ENCODE assay signal across 10 cellular contexts in genomic region chr1:116754203-116754977, GRCh38. TPM values are rescaled to one million over a fixed set of nuclear protein-coding genes. Genes with fewer than 3 reads are reported as not detected.
A peak's percentile ranks its signal among the peaks of the same experiment; 100 is the strongest.
DNase-seq lines count a peak whose midpoint lies in the region; ATAC-seq lines count a peak whose summit lies in the region.
"Had no signal": no experiment of that assay in that cellular context is flagged by ENCODE, and none has a peak within 500 bp of the region (broad histone marks: within the 10 kb centered on the region; RNA-seq: fewer than 3 reads in every experiment).

Gene CD2 (plus strand): TSS chr1:116754430. CDS start chr1:116754493, 63 bp downstream.

- peak within 1 kb of the TSS; percentile 99 for H3K4me3 Mint-ChIP-seq in activated CD4-positive, alpha-beta memory T cell treated with anti-CD3 and anti-CD28 coated beads for 36 hours
- H3K4me3 Mint-ChIP-seq in effector memory CD8-positive, alpha-beta T cell, result peak within 1 kb of the TSS; percentile 91 to 99
- H3K4me3 Mint-ChIP-seq in stimulated activated naive CD8-positive, alpha-beta T cell treated with anti-CD3 and anti-CD28 coated beads, Interleukin-15, Interleukin-2, amounts not matched to agents 100 ng/mL and 50 ng/mL, for 24 hours, result peak within 1 kb of the TSS; percentile 100

- DNase-seq in NOMO-1 treated with DMSO at 0.1 percent for 48 hours (lab: John Stamatoyannopoulos, UW; ENCODE audit: unreplicated experiment) (peak; percentile 25), NOMO-1 treated with dmso at 0.1 percent for 144 hours (lab: John Stamatoyannopoulos, UW; ENCODE audit: unreplicated experiment) (no peak), OCI-M1 (lab: John Stamatoyannopoulos, UW) (no peak), head of caudate nucleus (no peak), RKO (ENCODE audit: low spot score) (no peak)
- DNase-seq in activated CD4-positive, alpha-beta memory T cell treated with anti-CD3 and anti-CD28 coated beads for 36 hours, result peak; percentile 78
- DNase-seq in effector memory CD8-positive, alpha-beta T cell, result peak in 1 of 3 experiments; percentile 47
- DNase-seq: NCI-H526 treated with DMSO at 0.1 percent for 48 hours had no signal

- H3K27ac Mint-ChIP-seq in activated CD4-positive, alpha-beta memory T cell treated with anti-CD3 and anti-CD28 coated beads for 36 hours, result peak within 1 kb of the TSS; percentile 99
- peak within 1 kb of the TSS; percentile 96 to 97 for H3K27ac Mint-ChIP-seq in effector memory CD8-positive, alpha-beta T cell
- H3K27ac Mint-ChIP-seq in stimulated activated naive CD8-positive, alpha-beta T cell treated with anti-CD3 and anti-CD28 coated beads, Interleukin-15, Interleukin-2, amounts not matched to agents 100 ng/mL and 50 ng/mL, for 24 hours, result peak within 1 kb of the TSS; percentile 99

- intact Hi-C loops in activated CD4-positive, alpha-beta memory T cell treated with anti-CD3 and anti-CD28 coated beads for 36 hours (cut with micrococcal nuclease), result loop anchor here (1.0 kb wide), 4 partner anchors 10 to 54 kb away; no protein-coding TSS in a partner anchor
- intact Hi-C loops in head of caudate nucleus (cut with DNase I), result no loop called here

- H3K36me3 Mint-ChIP-seq in activated CD4-positive, alpha-beta memory T cell treated with anti-CD3 and anti-CD28 coated beads for 36 hours, result peaks cover 72% of the 10 kb centered on the region
- peaks cover 46% of the 10 kb centered on the region for H3K36me3 Mint-ChIP-seq in effector memory CD8-positive, alpha-beta T cell (ENCODE audit: insufficient read depth)
- H3K36me3 Mint-ChIP-seq in stimulated activated naive CD8-positive, alpha-beta T cell treated with anti-CD3 and anti-CD28 coated beads, Interleukin-15, Interleukin-2, amounts not matched to agents 100 ng/mL and 50 ng/mL, for 24 hours (ENCODE audit: low read depth), result peaks cover 66% of the 10 kb centered on the region

- POLR2A ChIA-PET in activated CD4-positive, alpha-beta memory T cell treated with anti-CD3 and anti-CD28 coated beads for 36 hours (lab: Charles Lee), result interaction anchor here (0.6 to 19.5 kb wide), 13 partner anchors 13 to 378 kb away, joined by 3 to 803 read pairs (median 9); partner anchors contain the start of gene TTF2

- ATAC-seq in effector memory CD8-positive, alpha-beta T cell (replicated peaks), result peak; percentile 81

- peaks cover 9% of the 10 kb centered on the region for H3K9me3 Mint-ChIP-seq in activated CD4-positive, alpha-beta memory T cell treated with anti-CD3 and anti-CD28 coated beads for 36 hours
- H3K9me3 Mint-ChIP-seq in effector memory CD8-positive, alpha-beta T cell, result peaks cover 0 to 7% of the 10 kb centered on the region in 2 donors
- peaks cover 4% of the 10 kb centered on the region for H3K9me3 Mint-ChIP-seq in stimulated activated naive CD8-positive, alpha-beta T cell treated with anti-CD3 and anti-CD28 coated beads, Interleukin-15, Interleukin-2, amounts not matched to agents 100 ng/mL and 50 ng/mL, for 24 hours

- peaks cover 40% of the 10 kb centered on the region for H3K4me1 Mint-ChIP-seq in activated CD4-positive, alpha-beta memory T cell treated with anti-CD3 and anti-CD28 coated beads for 36 hours (ENCODE audit: low read depth)
- peaks cover 26 to 42% of the 10 kb centered on the region in 2 donors for H3K4me1 Mint-ChIP-seq in effector memory CD8-positive, alpha-beta T cell (ENCODE audit: low read depth in 2 of 2)
- H3K4me1 Mint-ChIP-seq in stimulated activated naive CD8-positive, alpha-beta T cell treated with anti-CD3 and anti-CD28 coated beads, Interleukin-15, Interleukin-2, amounts not matched to agents 100 ng/mL and 50 ng/mL, for 24 hours (ENCODE audit: low read depth), result peaks cover 38% of the 10 kb centered on the region

- CTCF ChIA-PET in activated CD4-positive, alpha-beta memory T cell treated with anti-CD3 and anti-CD28 coated beads for 36 hours (lab: Charles Lee), result interaction anchor here (0.6 to 6.8 kb wide), 14 partner anchors 9 to 306 kb away, joined by 3 to 60 read pairs (median 4); partner anchors contain the start of gene TTF2

- H3K27me3 Mint-ChIP-seq in activated CD4-positive, alpha-beta memory T cell treated with anti-CD3 and anti-CD28 coated beads for 36 hours, result no peaks in the 10 kb centered on the region
- H3K27me3 Mint-ChIP-seq in effector memory CD8-positive, alpha-beta T cell, result no peaks in the 10 kb centered on the region
- H3K27me3 Mint-ChIP-seq in stimulated activated naive CD8-positive, alpha-beta T cell treated with anti-CD3 and anti-CD28 coated beads, Interleukin-15, Interleukin-2, amounts not matched to agents 100 ng/mL and 50 ng/mL, for 24 hours, result no peaks in the 10 kb centered on the region

RNA-seq across cellular contexts. Expression of gene CD2, which starts in this region (rescaled TPM):
- total RNA-seq in activated CD4-positive, alpha-beta memory T cell treated with anti-CD3 and anti-CD28 coated beads for 36 hours, result 100 to 1,000 TPM; 335 to 355 TPM
- total RNA-seq: A172 had no signal

Comparison
In these comparisons a context has a peak if more than half of its experiments do, and no peak if none do; other contexts are left out.
1. DNase-seq: peak in NOMO-1 treated with DMSO at 0.1 percent for 48 hours (single experiment) and activated CD4-positive, alpha-beta memory T cell treated with anti-CD3 and anti-CD28 coated beads for 36 hours (single experiment); none in NOMO-1 treated with dmso at 0.1 percent for 144 hours (single experiment), OCI-M1 (single experiment), head of caudate nucleus (0 of 42) and RKO (single experiment).
2. Peak in every context shown above with its lines, with median percentiles within 50 percentile points of each other: H3K27ac Mint-ChIP-seq and H3K4me3 Mint-ChIP-seq.